1 cellular context compared by ENCODE assay signal in genomic region chr7:135170223-135170997, GRCh38.
TF ChIP-seq lines count a peak whose summit lies in the region.

Gene CYREN, minus strand, starts transcription at chr7:135170707. Its CDS starts 1,785 bp downstream, at chr7:135168922.

TF ChIP-seq in HepG2, 621 proteins besides CTCF, POLR2A, EP300 and RAD21 (continued from another document and continues in another):
- 0 out of 2 replicates have a peak, but pooled peaks have one; percentile 56 for TF ChIP-seq ZNF367 (CRISPR knock-in tag; IDR thresholded peaks at IDR 0.05; ENCODE audit: borderline replicate concordance)
- no peak for TF ChIP-seq PLRG1 (conservative IDR thresholded peaks at IDR 0.05)
- no peak for TF ChIP-seq KAT2B (IDR thresholded peaks at IDR 0.05; ENCODE audit: borderline replicate concordance, low read depth, low read length)
- TF ChIP-seq, protein P1, sequence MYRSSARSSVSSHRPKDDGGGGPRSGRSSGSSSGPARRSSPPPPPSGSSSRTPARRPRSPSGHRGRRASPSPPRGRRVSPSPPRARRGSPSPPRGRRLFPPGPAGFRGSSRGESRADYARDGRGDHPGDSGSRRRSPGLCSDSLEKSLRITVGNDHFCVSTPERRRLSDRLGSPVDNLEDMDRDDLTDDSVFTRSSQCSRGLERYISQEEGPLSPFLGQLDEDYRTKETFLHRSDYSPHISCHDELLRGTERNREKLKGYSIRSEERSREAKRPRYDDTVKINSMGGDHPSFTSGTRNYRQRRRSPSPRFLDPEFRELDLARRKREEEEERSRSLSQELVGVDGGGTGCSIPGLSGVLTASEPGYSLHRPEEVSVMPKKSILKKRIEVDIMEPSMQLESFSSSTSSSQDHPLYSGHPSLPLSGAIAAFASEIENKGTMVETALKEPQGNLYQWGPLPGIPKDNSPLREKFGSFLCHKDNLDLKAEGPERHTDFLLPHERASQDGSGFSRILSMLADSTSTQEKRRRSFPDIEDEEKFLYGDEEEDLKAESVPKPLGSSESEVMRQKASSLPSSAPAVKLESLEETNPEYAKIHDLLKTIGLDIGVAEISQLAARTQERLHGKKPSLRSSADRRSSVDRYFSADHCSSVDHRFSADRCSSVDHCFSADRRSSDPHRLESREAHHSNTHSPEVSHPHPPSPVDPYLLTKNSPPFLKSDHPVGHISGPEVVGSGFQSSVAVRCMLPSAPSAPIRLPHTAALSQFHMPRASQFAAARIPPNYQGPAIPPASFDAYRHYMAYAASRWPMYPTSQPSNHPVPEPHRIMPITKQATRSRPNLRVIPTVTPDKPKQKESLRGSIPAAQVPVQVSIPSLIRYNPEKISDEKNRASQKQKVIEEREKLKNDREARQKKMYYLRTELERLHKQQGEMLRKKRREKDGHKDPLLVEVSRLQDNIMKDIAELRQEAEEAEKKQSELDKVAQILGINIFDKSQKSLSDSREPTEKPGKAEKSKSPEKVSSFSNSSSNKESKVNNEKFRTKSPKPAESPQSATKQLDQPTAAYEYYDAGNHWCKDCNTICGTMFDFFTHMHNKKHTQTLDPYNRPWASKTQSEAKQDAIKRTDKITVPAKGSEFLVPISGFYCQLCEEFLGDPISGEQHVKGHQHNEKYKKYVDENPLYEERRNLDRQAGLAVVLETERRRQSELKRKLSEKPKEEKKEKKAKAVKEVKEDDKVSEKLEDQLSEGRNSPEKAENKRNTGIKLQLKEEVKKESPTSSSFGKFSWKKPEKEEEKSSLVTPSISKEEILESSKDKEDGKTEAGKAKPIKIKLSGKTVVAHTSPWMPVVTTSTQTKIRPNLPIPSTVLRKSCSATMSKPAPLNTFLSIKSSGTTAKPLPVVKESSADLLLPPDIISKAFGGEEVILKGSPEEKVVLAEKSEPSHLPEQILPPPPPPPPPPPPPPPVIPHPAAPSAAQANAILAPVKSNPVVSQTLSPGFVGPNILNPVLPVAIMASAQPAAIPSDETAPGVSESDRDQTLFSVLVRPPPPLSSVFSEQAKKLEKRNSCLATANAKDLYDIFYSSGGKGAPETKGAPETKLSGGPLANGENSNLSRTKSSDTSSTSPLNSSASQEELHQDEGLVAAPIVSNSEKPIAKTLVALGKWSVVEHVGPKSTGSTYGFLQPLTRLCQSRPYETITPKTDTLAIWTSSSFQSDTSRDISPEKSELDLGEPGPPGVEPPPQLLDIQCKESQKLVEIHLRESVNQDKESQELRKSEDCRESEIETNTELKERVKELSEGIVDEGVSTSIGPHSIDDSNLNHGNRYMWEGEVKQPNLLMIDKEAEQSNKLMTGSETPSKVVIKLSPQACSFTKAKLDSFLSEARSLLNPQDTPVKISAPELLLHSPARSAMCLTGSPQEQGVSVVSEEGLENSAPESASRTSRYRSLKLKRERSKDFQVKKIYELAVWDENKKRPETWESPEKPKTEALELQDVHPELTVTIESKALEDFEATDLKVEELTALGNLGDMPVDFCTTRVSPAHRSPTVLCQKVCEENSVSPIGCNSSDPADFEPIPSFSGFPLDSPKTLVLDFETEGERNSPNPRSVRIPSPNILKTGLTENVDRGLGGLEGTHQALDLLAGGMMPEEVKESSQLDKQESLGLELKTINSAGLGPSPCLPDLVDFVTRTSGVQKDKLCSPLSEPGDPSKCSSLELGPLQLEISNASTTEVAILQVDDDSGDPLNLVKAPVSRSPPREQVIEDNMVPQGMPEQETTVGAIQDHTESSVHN (CRISPR knock-in tag; IDR thresholded peaks at IDR 0.05): peak; percentile 23; the same call in 1 of the 2 replicates
- TF ChIP-seq, protein P2, sequence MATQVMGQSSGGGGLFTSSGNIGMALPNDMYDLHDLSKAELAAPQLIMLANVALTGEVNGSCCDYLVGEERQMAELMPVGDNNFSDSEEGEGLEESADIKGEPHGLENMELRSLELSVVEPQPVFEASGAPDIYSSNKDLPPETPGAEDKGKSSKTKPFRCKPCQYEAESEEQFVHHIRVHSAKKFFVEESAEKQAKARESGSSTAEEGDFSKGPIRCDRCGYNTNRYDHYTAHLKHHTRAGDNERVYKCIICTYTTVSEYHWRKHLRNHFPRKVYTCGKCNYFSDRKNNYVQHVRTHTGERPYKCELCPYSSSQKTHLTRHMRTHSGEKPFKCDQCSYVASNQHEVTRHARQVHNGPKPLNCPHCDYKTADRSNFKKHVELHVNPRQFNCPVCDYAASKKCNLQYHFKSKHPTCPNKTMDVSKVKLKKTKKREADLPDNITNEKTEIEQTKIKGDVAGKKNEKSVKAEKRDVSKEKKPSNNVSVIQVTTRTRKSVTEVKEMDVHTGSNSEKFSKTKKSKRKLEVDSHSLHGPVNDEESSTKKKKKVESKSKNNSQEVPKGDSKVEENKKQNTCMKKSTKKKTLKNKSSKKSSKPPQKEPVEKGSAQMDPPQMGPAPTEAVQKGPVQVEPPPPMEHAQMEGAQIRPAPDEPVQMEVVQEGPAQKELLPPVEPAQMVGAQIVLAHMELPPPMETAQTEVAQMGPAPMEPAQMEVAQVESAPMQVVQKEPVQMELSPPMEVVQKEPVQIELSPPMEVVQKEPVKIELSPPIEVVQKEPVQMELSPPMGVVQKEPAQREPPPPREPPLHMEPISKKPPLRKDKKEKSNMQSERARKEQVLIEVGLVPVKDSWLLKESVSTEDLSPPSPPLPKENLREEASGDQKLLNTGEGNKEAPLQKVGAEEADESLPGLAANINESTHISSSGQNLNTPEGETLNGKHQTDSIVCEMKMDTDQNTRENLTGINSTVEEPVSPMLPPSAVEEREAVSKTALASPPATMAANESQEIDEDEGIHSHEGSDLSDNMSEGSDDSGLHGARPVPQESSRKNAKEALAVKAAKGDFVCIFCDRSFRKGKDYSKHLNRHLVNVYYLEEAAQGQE (IDR thresholded peaks at IDR 0.05; ENCODE audit: borderline replicate concordance in 1 of 2, low read depth in 1 of 2, low read length in 2 of 2): no peak; a peak in 1 of 4 replicates
- no peak for TF ChIP-seq HMGXB3 (CRISPR knock-in tag; IDR thresholded peaks at IDR 0.05; ENCODE audit: borderline replicate concordance)
- no peak; the same call in 1 of the 2 replicates for TF ChIP-seq ZNF83 (CRISPR knock-in tag; IDR thresholded peaks at IDR 0.05; ENCODE audit: borderline replicate concordance)
- TF ChIP-seq NR2F6 (IDR thresholded peaks at IDR 0.05): no peak
- TF ChIP-seq NR2F6 (CRISPR knock-in tag; IDR thresholded peaks at IDR 0.05): peak; percentile 50; the same call in 1 of the 2 replicates
- no peak for TF ChIP-seq ZNF7 (CRISPR knock-in tag; IDR thresholded peaks at IDR 0.05)
- TF ChIP-seq ZIK1 (CRISPR knock-in tag; IDR thresholded peaks at IDR 0.05; ENCODE audit: borderline replicate concordance, low read depth): peak; percentile 60; the same call in 1 of the 2 replicates
- TF ChIP-seq E2F1 (CRISPR knock-in tag; IDR thresholded peaks at IDR 0.05): peak; percentile 91
- no peak for TF ChIP-seq FIP1L1 (IDR thresholded peaks at IDR 0.05; ENCODE audit: borderline replicate concordance, insufficient read depth, low read depth, low read length)
- TF ChIP-seq LRRFIP1 (CRISPR knock-in tag; conservative IDR thresholded peaks at IDR 0.05): no peak
- TF ChIP-seq, protein P3, sequence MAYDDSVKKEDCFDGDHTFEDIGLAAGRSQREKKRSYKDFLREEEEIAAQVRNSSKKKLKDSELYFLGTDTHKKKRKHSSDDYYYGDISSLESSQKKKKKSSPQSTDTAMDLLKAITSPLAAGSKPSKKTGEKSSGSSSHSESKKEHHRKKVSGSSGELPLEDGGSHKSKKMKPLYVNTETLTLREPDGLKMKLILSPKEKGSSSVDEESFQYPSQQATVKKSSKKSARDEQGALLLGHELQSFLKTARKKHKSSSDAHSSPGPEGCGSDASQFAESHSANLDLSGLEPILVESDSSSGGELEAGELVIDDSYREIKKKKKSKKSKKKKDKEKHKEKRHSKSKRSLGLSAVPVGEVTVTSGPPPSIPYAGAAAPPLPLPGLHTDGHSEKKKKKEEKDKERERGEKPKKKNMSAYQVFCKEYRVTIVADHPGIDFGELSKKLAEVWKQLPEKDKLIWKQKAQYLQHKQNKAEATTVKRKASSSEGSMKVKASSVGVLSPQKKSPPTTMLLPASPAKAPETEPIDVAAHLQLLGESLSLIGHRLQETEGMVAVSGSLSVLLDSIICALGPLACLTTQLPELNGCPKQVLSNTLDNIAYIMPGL (CRISPR knock-in tag; IDR thresholded peaks at IDR 0.05; ENCODE audit: borderline replicate concordance in 1 of 2, low read depth in 1 of 2): peak; percentile 93 to 96; a peak in 3 of 4 replicates
- TF ChIP-seq, protein P4, sequence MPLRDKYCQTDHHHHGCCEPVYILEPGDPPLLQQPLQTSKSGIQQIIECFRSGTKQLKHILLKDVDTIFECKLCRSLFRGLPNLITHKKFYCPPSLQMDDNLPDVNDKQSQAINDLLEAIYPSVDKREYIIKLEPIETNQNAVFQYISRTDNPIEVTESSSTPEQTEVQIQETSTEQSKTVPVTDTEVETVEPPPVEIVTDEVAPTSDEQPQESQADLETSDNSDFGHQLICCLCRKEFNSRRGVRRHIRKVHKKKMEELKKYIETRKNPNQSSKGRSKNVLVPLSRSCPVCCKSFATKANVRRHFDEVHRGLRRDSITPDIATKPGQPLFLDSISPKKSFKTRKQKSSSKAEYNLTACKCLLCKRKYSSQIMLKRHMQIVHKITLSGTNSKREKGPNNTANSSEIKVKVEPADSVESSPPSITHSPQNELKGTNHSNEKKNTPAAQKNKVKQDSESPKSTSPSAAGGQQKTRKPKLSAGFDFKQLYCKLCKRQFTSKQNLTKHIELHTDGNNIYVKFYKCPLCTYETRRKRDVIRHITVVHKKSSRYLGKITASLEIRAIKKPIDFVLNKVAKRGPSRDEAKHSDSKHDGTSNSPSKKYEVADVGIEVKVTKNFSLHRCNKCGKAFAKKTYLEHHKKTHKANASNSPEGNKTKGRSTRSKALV (CRISPR knock-in tag; IDR thresholded peaks at IDR 0.05): peak; percentile 76
- TF ChIP-seq ZNF547 (CRISPR knock-in tag; IDR thresholded peaks at IDR 0.05): peak; percentile 79
- peak; percentile 82 for TF ChIP-seq ZFY (CRISPR knock-in tag; IDR thresholded peaks at IDR 0.05)
- no peak for TF ChIP-seq MAFG (CRISPR knock-in tag; IDR thresholded peaks at IDR 0.05)
- TF ChIP-seq UBTF (CRISPR knock-in tag; IDR thresholded peaks at IDR 0.05): peak; percentile 98
- TF ChIP-seq SATB2 (CRISPR knock-in tag; IDR thresholded peaks at IDR 0.05): no peak; the same call in 1 of the 2 replicates
- no peak for TF ChIP-seq GPN1 (CRISPR knock-in tag; IDR thresholded peaks at IDR 0.05; ENCODE audit: borderline replicate concordance)
- TF ChIP-seq CREB1 (IDR thresholded peaks at IDR 0.05): no peak
- 0 out of 2 replicates have a peak, but pooled peaks have one; percentile 5 for TF ChIP-seq CREB1 (CRISPR knock-in tag; IDR thresholded peaks at IDR 0.05)
